9 cellular contexts compared by ENCODE assay signal in the genomic region with DNA sequence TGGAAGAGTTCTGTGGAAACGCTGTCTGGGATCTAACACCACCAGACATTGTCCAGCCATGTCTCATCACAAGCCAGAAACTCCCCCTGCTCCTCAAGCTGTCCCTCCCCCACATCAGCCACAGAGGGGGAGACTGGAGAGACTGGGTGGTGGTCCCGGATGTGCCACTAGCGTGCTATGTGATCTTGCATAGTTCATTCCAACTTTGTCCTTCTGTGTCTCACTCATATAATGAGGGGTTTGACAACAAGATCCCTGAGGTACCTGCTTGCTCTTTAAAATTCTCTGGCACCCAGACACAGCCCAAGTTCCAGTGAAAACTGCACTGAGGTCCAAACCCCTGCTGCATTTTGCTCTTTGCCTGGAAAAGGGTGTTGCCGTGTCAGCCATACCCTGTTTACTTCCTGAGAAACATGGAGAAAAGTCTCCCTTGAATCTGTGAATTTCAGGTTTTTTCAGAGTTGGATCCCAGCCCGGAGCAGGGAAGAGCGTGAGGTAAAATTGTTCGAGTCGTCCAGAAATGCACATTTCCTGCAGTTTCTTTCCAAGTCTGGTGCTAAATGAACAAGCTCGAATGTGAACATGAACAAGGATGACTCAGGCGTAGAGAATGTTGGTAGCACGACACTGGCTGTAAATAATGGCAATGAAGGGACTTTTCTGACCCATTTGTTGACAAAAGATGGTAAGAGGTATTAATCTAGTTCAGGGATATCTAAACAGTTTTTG.
A peak's percentile ranks its signal among the peaks of the same experiment; 100 is the strongest.
DNase-seq lines count a peak whose midpoint lies in the region; ATAC-seq lines count a peak whose summit lies in the region.
"Had no signal": no experiment of that assay in that cellular context is flagged by ENCODE, and none has a peak within 500 bp of the region (broad histone marks: within the 10 kb centered on the region; RNA-seq: fewer than 3 reads in every experiment).

No MANE protein-coding gene starts in this region.

- H3K23ac ChIP-seq in neuronal stem cell (ENCODE audit: low read depth, low read length, poor library complexity): no peak overlapping the region

- H4K91ac ChIP-seq in neuronal stem cell (ENCODE audit: low read depth, low read length, poor library complexity): no peak overlapping the region

- peak overlapping the region in 1 of 2 donors; percentile 7 for H3K4me3 ChIP-seq in neuronal stem cell (ENCODE audit: low read length in 2 of 2)
- H3K4me3 ChIP-seq in CD8-positive, alpha-beta memory T cell (ENCODE audit: low read length): no peak overlapping the region

- WGBS in neuronal stem cell (ENCODE audit: extremely low coverage in 2 of 2, insufficient read length in 2 of 2, insufficient replicate concordance in 1 of 2), 2 donors: no CpG with 5 or more reads among the region's 11 CpGs

- no peaks in the 10 kb centered on the region for H3K36me3 ChIP-seq in neuronal stem cell (replicated peaks in 1 of 2; ENCODE audit: control insufficient read depth in 2 of 2, insufficient read depth in 2 of 2, low read length in 2 of 2)
- H3K36me3 ChIP-seq in CD8-positive, alpha-beta memory T cell (ENCODE audit: insufficient read depth, low read length): no peaks in the 10 kb centered on the region

- no peaks in the 10 kb centered on the region for H3K79me1 ChIP-seq in neuronal stem cell (ENCODE audit: low read depth, low read length)

- H3K9me3 Mint-ChIP-seq in CD8-positive, alpha-beta memory T cell: no peaks in the 10 kb centered on the region

- DNase-seq in AG08395 (ENCODE audit: low spot score) (peak; percentile 75), NCI-H446 (lab: John Stamatoyannopoulos, UW) (peak; percentile 78 to 87), neuronal stem cell (ENCODE audit: low spot score) (no peak)
- DNase-seq in CD8-positive, alpha-beta memory T cell: no peak
- no peak for DNase-seq in central memory CD4-positive, alpha-beta T cell
- DNase-seq: glutamatergic neuron had no signal

- H3K4me3 Mint-ChIP-seq in CD8-positive, alpha-beta memory T cell: no peak overlapping the region

- no peak overlapping the region for H2BK15ac ChIP-seq in neuronal stem cell (ENCODE audit: low read length)

- H3K4me1 ChIP-seq in neuronal stem cell (ENCODE audit: control insufficient read depth in 2 of 2, insufficient read depth in 1 of 2, low read depth in 1 of 2, low read length in 2 of 2): peaks cover 0 to 14% of the 10 kb centered on the region in 2 donors
- H3K4me1 ChIP-seq in CD8-positive, alpha-beta memory T cell (ENCODE audit: insufficient read depth, low read length): no peaks in the 10 kb centered on the region

- no peak overlapping the region for H2BK5ac ChIP-seq in neuronal stem cell (ENCODE audit: low read length)

- H3K27ac ChIP-seq in neuronal stem cell (replicated peaks; ENCODE audit: low read length): no peak overlapping the region
- H3K27ac ChIP-seq in CD8-positive, alpha-beta memory T cell (ENCODE audit: low read depth, low read length): no peak overlapping the region

- H3K4ac ChIP-seq in neuronal stem cell (ENCODE audit: low read length): no peak overlapping the region

- no peak overlapping the region for H3K4me2 ChIP-seq in neuronal stem cell (ENCODE audit: insufficient read depth, low read length, poor library complexity, severe bottlenecking)

- H2BK12ac ChIP-seq in neuronal stem cell (ENCODE audit: low read length): no peak overlapping the region

- H3K18ac ChIP-seq in neuronal stem cell (ENCODE audit: low read length): no peak overlapping the region

- H4K8ac ChIP-seq in neuronal stem cell (ENCODE audit: low read depth, low read length): no peak overlapping the region

- no peak overlapping the region for H3K27ac Mint-ChIP-seq in CD8-positive, alpha-beta memory T cell

- CTCF ChIA-PET in CD8-positive, alpha-beta memory T cell (lab: Charles Lee): no interaction called here

- no peaks in the 10 kb centered on the region for H3K4me1 Mint-ChIP-seq in CD8-positive, alpha-beta memory T cell

- no peak overlapping the region for H3K14ac ChIP-seq in neuronal stem cell (ENCODE audit: low read length)

- no peak overlapping the region for H3K9ac ChIP-seq in neuronal stem cell (ENCODE audit: low read depth, low read length, poor library complexity)

- ATAC-seq in esophagus mucosa (peak; percentile 31), HG03342 (IDR thresholded peaks at IDR 0.05; ENCODE audit: unreplicated experiment) (no peak), GM21723 (IDR thresholded peaks at IDR 0.05; ENCODE audit: unreplicated experiment) (no peak)

- H2BK120ac ChIP-seq in neuronal stem cell (ENCODE audit: low read depth, low read length): no peak overlapping the region

- H3K36me3 Mint-ChIP-seq in CD8-positive, alpha-beta memory T cell: no peaks in the 10 kb centered on the region

- H2AK5ac ChIP-seq in neuronal stem cell (ENCODE audit: low read depth, low read length): no peak overlapping the region

- H3K27me3 Mint-ChIP-seq in CD8-positive, alpha-beta memory T cell: peaks cover 9 to 20% of the 10 kb centered on the region in 2 donors

- H2AFZ ChIP-seq in neuronal stem cell (ENCODE audit: low read length): peak overlapping the region; percentile 95

- H3K27me3 ChIP-seq in neuronal stem cell (ENCODE audit: control insufficient read depth in 3 of 3, insufficient read depth in 3 of 3, low read depth in 1 of 3, low read length in 3 of 3): no peaks in the 10 kb centered on the region
- no peaks in the 10 kb centered on the region for H3K27me3 ChIP-seq in CD8-positive, alpha-beta memory T cell (ENCODE audit: insufficient read depth, low read length, poor library complexity, severe bottlenecking)

- H3K9me3 ChIP-seq in neuronal stem cell (replicated peaks in 1 of 2; ENCODE audit: control insufficient read depth in 2 of 2, insufficient read depth in 1 of 2, low read depth in 1 of 2, low read length in 2 of 2): no peaks in the 10 kb centered on the region
- H3K9me3 ChIP-seq in CD8-positive, alpha-beta memory T cell (ENCODE audit: low read length): no peaks in the 10 kb centered on the region

- POLR2A ChIA-PET in CD8-positive, alpha-beta memory T cell (lab: Charles Lee): no interaction called here

Comparison
In these comparisons a context has a peak if more than half of its experiments do, and no peak if none do; other contexts are left out.
1. DNase-seq: peak in AG08395 (single experiment) and NCI-H446 (2 of 2); none in neuronal stem cell (single experiment), CD8-positive, alpha-beta memory T cell (0 of 5) and central memory CD4-positive, alpha-beta T cell (single experiment).